1 cellular context compared by ENCODE assay signal in the genomic region with DNA sequence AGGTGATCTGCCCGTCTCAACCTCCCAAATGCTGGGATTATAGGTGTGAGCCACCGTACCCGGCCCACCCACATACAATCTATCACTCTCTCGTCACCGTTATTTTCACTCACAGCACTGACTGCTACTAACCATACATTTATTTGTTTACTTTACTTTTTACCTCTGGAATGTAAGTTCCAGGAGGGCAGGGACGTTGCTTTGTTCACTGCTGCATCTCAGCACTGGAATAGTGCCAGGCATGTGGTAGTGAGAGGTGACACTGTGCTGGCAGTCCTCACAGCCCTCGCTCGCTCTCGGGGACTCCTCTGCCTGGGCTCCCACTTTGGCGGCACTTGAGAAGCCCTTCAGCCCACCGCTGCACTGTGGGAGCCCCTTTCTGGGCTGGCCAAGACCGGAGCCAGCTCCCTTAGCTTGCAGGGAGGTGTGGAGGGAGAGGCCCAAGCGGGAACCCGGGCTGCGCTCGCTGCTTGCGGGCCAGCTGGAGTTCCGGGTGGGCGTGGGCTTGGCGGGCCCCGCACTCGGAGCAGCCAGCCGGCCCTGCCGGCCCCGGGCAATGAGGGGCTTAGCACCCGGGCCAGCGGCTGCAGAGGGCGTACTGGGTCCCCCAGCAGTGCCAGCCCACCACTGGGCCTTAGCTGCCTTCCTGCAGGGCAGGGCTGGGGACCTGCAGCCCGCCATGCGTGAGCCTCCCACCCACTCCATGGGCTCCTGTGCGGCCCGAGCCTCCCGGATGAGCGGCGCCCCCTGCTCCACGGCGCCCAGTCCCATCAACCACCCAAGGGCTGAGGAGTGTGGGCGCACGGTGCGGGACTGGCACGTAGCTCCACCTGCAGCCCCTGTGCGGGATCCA. TPM values are rescaled to one million over a fixed set of nuclear protein-coding genes. Genes with fewer than 3 reads are reported as not detected.
"Had no signal": no experiment of that assay in that cellular context is flagged by ENCODE, and none has a peak within 500 bp of the region (broad histone marks: within the 10 kb centered on the region; RNA-seq: fewer than 3 reads in every experiment).

No MANE protein-coding gene starts in this region.

RNA-seq across cellular contexts. Expression of a gene that starts 20.8 kb away (rescaled TPM):
- total RNA-seq: HT1080 had no signal
